ENCODE assay signal across 2 cellular contexts in the genomic region with DNA sequence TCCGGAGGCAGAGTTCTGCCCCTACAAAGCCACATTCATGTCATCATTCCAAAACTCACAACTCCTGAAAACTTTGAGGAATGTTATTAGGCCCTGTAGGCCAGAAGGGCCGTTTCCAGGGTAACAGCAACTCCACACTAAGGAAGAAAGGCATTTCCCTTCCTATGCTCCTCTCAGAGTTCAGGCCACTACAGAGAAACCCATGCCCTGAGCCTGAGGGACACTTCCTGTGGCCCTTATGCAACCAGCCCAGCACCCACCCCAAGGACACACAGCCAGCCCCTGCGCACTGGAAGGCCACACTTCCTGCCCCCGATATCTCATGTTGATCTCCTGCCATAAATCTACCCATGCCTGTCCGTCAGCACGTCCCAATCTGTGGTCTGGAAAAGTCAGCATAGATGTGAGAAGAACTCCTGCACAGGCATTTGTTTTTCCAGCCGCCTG.
TF ChIP-seq lines count a peak whose summit lies in the region.

No MANE protein-coding gene starts in this region.

TF ChIP-seq in liver, 16 proteins besides CTCF, POLR2A, EP300 and RAD21 (continued from another document):
- TF ChIP-seq EGR1 (IDR thresholded peaks at IDR 0.05; ENCODE audit: low read depth in 2 of 2) = no peak

TF ChIP-seq in HepG2, 621 proteins besides CTCF, POLR2A, EP300 and RAD21 (continued from another document):
- TF ChIP-seq, protein P1, sequence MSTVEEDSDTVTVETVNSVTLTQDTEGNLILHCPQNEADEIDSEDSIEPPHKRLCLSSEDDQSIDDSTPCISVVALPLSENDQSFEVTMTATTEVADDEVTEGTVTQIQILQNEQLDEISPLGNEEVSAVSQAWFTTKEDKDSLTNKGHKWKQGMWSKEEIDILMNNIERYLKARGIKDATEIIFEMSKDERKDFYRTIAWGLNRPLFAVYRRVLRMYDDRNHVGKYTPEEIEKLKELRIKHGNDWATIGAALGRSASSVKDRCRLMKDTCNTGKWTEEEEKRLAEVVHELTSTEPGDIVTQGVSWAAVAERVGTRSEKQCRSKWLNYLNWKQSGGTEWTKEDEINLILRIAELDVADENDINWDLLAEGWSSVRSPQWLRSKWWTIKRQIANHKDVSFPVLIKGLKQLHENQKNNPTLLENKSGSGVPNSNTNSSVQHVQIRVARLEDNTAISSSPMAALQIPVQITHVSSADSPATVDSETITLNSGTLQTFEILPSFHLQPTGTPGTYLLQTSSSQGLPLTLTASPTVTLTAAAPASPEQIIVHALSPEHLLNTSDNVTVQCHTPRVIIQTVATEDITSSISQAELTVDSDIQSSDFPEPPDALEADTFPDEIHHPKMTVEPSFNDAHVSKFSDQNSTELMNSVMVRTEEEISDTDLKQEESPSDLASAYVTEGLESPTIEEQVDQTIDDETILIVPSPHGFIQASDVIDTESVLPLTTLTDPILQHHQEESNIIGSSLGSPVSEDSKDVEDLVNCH (CRISPR knock-in tag; IDR thresholded peaks at IDR 0.05) = no peak
- TF ChIP-seq, protein P2, sequence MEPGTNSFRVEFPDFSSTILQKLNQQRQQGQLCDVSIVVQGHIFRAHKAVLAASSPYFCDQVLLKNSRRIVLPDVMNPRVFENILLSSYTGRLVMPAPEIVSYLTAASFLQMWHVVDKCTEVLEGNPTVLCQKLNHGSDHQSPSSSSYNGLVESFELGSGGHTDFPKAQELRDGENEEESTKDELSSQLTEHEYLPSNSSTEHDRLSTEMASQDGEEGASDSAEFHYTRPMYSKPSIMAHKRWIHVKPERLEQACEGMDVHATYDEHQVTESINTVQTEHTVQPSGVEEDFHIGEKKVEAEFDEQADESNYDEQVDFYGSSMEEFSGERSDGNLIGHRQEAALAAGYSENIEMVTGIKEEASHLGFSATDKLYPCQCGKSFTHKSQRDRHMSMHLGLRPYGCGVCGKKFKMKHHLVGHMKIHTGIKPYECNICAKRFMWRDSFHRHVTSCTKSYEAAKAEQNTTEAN (CRISPR knock-in tag; conservative IDR thresholded peaks at IDR 0.05) = no peak
- TF ChIP-seq, protein P3, sequence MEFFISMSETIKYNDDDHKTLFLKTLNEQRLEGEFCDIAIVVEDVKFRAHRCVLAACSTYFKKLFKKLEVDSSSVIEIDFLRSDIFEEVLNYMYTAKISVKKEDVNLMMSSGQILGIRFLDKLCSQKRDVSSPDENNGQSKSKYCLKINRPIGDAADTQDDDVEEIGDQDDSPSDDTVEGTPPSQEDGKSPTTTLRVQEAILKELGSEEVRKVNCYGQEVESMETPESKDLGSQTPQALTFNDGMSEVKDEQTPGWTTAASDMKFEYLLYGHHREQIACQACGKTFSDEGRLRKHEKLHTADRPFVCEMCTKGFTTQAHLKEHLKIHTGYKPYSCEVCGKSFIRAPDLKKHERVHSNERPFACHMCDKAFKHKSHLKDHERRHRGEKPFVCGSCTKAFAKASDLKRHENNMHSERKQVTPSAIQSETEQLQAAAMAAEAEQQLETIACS (CRISPR knock-in tag; IDR thresholded peaks at IDR 0.05) = no peak
- TF ChIP-seq SRSF4 (IDR thresholded peaks at IDR 0.05; ENCODE audit: low read depth, low read length, poor library complexity, severe bottlenecking) (no peak), ZNF780A (CRISPR knock-in tag; IDR thresholded peaks at IDR 0.05) (no peak), ZNF256 (CRISPR knock-in tag; conservative IDR thresholded peaks at IDR 0.05) (no peak), HMGA1 (CRISPR knock-in tag; conservative IDR thresholded peaks at IDR 0.05) (no peak), GFI1 (CRISPR knock-in tag; IDR thresholded peaks at IDR 0.05; ENCODE audit: borderline replicate concordance) (no peak), SOX6 (IDR thresholded peaks at IDR 0.05) (no peak), SOX6 (CRISPR knock-in tag; IDR thresholded peaks at IDR 0.05) (no peak)
